Comparison of ENCODE assay signal across 4 cellular contexts in the genomic region with DNA sequence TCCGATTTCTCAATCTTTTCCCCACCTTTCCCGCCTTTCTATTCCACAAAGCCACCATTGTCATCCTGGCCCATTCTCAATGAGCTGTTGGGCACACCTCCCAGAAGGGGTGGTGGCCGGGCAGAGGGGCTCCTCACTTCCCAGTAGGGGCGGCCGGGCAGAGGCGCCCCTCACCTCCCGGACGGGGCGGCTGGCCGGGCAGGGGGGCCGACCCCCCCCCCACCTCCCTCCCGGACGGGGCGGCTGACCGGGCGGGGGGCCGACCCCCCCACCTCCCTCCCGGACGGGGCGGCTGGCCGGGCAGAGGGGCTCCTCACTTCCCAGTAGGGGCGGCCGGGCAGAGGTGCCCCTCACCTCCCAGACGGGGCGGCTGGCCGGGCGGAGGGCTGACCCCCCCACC.
DNase-seq lines count a peak whose midpoint lies in the region; ATAC-seq and TF ChIP-seq lines count a peak whose summit lies in the region.
"Not testable (repeated sequence)": the region's sequence is repeated elsewhere in the genome, so short reads cannot be mapped to it uniquely, and the experiment has no call there.

No MANE protein-coding gene starts in this region.

- H3K36me3 Mint-ChIP-seq in glutamatergic neuron (ENCODE audit: unreplicated experiment), result not testable (repeated sequence)

- TF ChIP-seq EP300 in ovary (IDR thresholded peaks at IDR 0.05), result not testable (repeated sequence)

- H3K27me3 Mint-ChIP-seq in glutamatergic neuron (ENCODE audit: unreplicated experiment), result not testable (repeated sequence)

- H3K4me3 Mint-ChIP-seq in glutamatergic neuron (ENCODE audit: unreplicated experiment), result not testable (repeated sequence)

- H3K27ac ChIP-seq in ovary, result not testable (repeated sequence)

- H3K36me3 ChIP-seq in ovary, result not testable (repeated sequence)

- DNase-seq in activated gamma-delta T cell (lab: John Stamatoyannopoulos, UW), result peak; percentile 16
- peak; percentile 46 for DNase-seq in glutamatergic neuron
- peak; percentile 28 for DNase-seq in left ventricle myocardium superior
- DNase-seq in ovary, result peak in 4 of 5 donors; percentile 26 to 39 (median 29)

- intact Hi-C loops in left ventricle myocardium superior (cut with micrococcal nuclease); ovary (cut with DNase I): not testable (repeated sequence)

- not testable (repeated sequence) for H3K27me3 ChIP-seq in ovary

- H3K4me3 ChIP-seq in ovary, result not testable (repeated sequence)

- ATAC-seq in left ventricle myocardium superior, result not testable (repeated sequence)

- TF ChIP-seq POLR2A in ovary (IDR thresholded peaks at IDR 0.05), result not testable (repeated sequence)

- not testable (repeated sequence) for H3K9me3 Mint-ChIP-seq in glutamatergic neuron (ENCODE audit: unreplicated experiment)

- not testable (repeated sequence) for H3K27ac Mint-ChIP-seq in glutamatergic neuron (ENCODE audit: unreplicated experiment)

- not testable (repeated sequence) for TF ChIP-seq CTCF in glutamatergic neuron (IDR thresholded peaks at IDR 0.05; ENCODE audit: partially characterized antibody, unreplicated experiment); ovary (IDR thresholded peaks at IDR 0.05)

- H3K4me1 ChIP-seq in ovary (ENCODE audit: insufficient read depth), result not testable (repeated sequence)

- 83% methylated on average over 18 of the region's 27 CpGs; no CpG with 5 or more reads in 2 of the 3 donors for WGBS in ovary, 3 donors

- not testable (repeated sequence) for H3K9me3 ChIP-seq in ovary

- not testable (repeated sequence) for H3K4me1 Mint-ChIP-seq in glutamatergic neuron (ENCODE audit: low read depth, unreplicated experiment)
